Comparison of ENCODE assay signal across 14 cellular contexts in the genomic region with DNA sequence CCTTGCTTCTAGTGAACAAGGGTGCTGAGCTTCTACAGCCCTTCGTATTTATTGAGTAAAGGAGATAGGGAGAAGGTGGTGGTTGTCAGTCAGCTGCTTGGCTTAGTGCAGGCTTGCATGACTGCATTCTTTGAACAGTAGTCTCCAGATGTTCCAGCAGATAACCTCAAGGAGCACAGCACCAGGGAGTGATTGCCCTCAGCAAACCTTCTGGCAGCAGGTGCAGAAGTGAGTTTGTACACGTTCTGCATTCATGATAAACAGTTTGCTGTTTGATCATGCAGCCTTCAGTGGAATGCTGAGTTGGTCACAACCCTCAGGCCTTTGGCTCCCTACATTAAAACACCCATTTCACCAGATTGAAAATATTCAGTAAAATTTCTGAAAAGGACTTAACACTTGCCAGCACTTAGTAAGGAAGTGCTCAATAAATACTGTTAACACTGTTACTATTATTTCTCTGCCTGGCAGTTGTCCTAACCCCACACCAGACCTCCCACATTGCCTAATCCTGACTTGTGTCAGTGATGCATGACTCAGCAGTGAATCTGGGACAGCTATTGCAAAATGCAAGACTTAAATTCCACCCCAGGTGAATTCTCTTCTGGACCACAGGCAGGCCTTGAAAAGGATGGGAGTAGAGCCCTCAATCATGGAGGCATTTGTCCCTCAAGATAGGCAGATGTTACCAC. TPM values are rescaled to one million over a fixed set of nuclear protein-coding genes. Genes with fewer than 3 reads are reported as not detected.
DNase-seq lines count a peak whose midpoint lies in the region; ATAC-seq and TF ChIP-seq lines count a peak whose summit lies in the region.
"Had no signal": no experiment of that assay in that cellular context is flagged by ENCODE, and none has a peak within 500 bp of the region (broad histone marks: within the 10 kb centered on the region; RNA-seq: fewer than 3 reads in every experiment).

No MANE protein-coding gene starts in this region.

- dilution Hi-C loops in IMR-90 (cut with HindIII; ENCODE audit: low sequenced_read_pairs, unreplicated experiment) = no loop called here

- H2BK20ac ChIP-seq in IMR-90 (ENCODE audit: low read depth, low read length) = no peak overlapping the region

- H3K4me3 ChIP-seq in IMR-90 (ENCODE audit: insufficient read depth, low read depth, low read length) = no peak overlapping the region
- H3K4me3 ChIP-seq: smooth muscle cell had no signal

- no peak overlapping the region for H3K56ac ChIP-seq in IMR-90 (ENCODE audit: extremely low read depth, insufficient read depth, low read length)

- no peak overlapping the region for H2BK120ac ChIP-seq in IMR-90 (ENCODE audit: low read depth, low read length)

- ATAC-seq in IMR-90 (ENCODE audit: low read depth) = no peak
- no peak for ATAC-seq in activated T-cell treated with anti-CD3 and anti-CD28 coated beads, Interleukin-2, amount 50 U/mL, for 4 hours

- no peaks in the 10 kb centered on the region for H3K36me3 Mint-ChIP-seq in activated T-cell treated with anti-CD3 and anti-CD28 coated beads, Interleukin-2, amount 50 U/mL, for 4 hours (ENCODE audit: insufficient read depth)
- H3K36me3 Mint-ChIP-seq: CD4-positive, CD25-positive, alpha-beta regulatory T cell had no signal

- no peak overlapping the region for H3K23ac ChIP-seq in IMR-90 (ENCODE audit: low read depth, low read length)

- H3K27ac ChIP-seq in IMR-90 (ENCODE audit: insufficient read depth, low read length) = no peak overlapping the region

- H4K5ac ChIP-seq in IMR-90 (ENCODE audit: low read depth, low read length) = no peak overlapping the region

- no peak overlapping the region for H3K18ac ChIP-seq in IMR-90 (ENCODE audit: low read depth, low read length)

- no peak overlapping the region for H2BK5ac ChIP-seq in IMR-90 (ENCODE audit: low read depth, low read length, poor library complexity, severe bottlenecking)

- intact Hi-C loops in IMR-90 (cut with micrococcal nuclease) = loop anchor here (5.0 kb wide), 1 partner anchor 46 kb away; a partner anchor contains a TSS

- no peak overlapping the region for H4K91ac ChIP-seq in IMR-90 (ENCODE audit: insufficient read depth, low read depth, low read length)

- H3K27me3 ChIP-seq in IMR-90 (ENCODE audit: control insufficient read depth, insufficient read depth, low read length) = no peaks in the 10 kb centered on the region

- H3K9me1 ChIP-seq in IMR-90 (ENCODE audit: insufficient read depth, low read length) = no peaks in the 10 kb centered on the region

- no peak for TF ChIP-seq RAD21 in IMR-90 (IDR thresholded peaks at IDR 0.05; ENCODE audit: low read length)

- peaks cover 10% of the 10 kb centered on the region for H3K4me1 Mint-ChIP-seq in activated T-cell treated with anti-CD3 and anti-CD28 coated beads, Interleukin-2, amount 50 U/mL, for 4 hours (ENCODE audit: low read depth)

- 50% methylated on average over 1 of the region's 2 CpGs; no CpG with 5 or more reads in 1 of the 2 experiments for WGBS in IMR-90 (ENCODE audit: extremely low coverage in 2 of 2, insufficient read length in 1 of 2), 2 experiments

- no peaks in the 10 kb centered on the region for H3K79me1 ChIP-seq in IMR-90 (ENCODE audit: low read depth in 1 of 2, low read length in 2 of 2)

- no peaks in the 10 kb centered on the region for H3K27me3 Mint-ChIP-seq in activated T-cell treated with anti-CD3 and anti-CD28 coated beads, Interleukin-2, amount 50 U/mL, for 4 hours (ENCODE audit: low read depth)

- H2AFZ ChIP-seq in IMR-90 (replicated peaks; ENCODE audit: low read length, poor library complexity) = no peak overlapping the region

- POLR2A ChIA-PET in IMR-90 (lab: Charles Lee; ENCODE audit: unreplicated experiment) = no interaction called here

- no peak overlapping the region for H3K4me3 Mint-ChIP-seq in activated T-cell treated with anti-CD3 and anti-CD28 coated beads, Interleukin-2, amount 50 U/mL, for 4 hours

- H3K14ac ChIP-seq in IMR-90 (replicated peaks; ENCODE audit: low read depth, low read length) = no peak overlapping the region

- H3K4ac ChIP-seq in IMR-90 (ENCODE audit: low read depth, low read length) = no peak overlapping the region

- no peak overlapping the region for H4K8ac ChIP-seq in IMR-90 (ENCODE audit: low read depth in 2 of 2, low read length in 2 of 2)

- in situ Hi-C loops in IMR-90 (cut with MboI; ENCODE audit: low sequenced_read_pairs) = loop anchor here (10.0 kb wide), 1 partner anchor 48 kb away; a partner anchor contains a TSS

- H3K9me3 ChIP-seq in IMR-90 (ENCODE audit: control insufficient read depth, insufficient read depth, low read length) = peaks cover 3% of the 10 kb centered on the region; the same call in 1 of the 2 replicates

- no TSS peak for BruUV-seq in IMR-90 (replicated peaks; lab: Mats Ljungman, UMichigan)

- H2AK9ac ChIP-seq in IMR-90 (replicated peaks; ENCODE audit: low read depth, low read length, poor library complexity) = no peak overlapping the region

- no peaks in the 10 kb centered on the region for H3K4me1 ChIP-seq in IMR-90 (ENCODE audit: control insufficient read depth, insufficient read depth, low read length)

- peak; percentile 70 for DNase-seq in AG08395 (ENCODE audit: low spot score)
- DNase-seq in IMR-90 = peak; percentile 79
- DNase-seq in amniotic epithelial cell (ENCODE audit: low read depth) = peak; percentile 97
- peak; percentile 30 for DNase-seq in kidney glomerular epithelial cell (lab: John Stamatoyannopoulos, UW)
- DNase-seq in GDM1 (lab: John Stamatoyannopoulos, UW) = no peak
- DNase-seq in islet precursor cell = no peak
- no peak for DNase-seq in activated T-cell treated with anti-CD3 and anti-CD28 coated beads, Interleukin-2, amount 50 U/mL, for 4 hours
- no peak for DNase-seq in RPMI8226
- DNase-seq: CD4-positive, CD25-positive, alpha-beta regulatory T cell; midbrain; NCI-H526 treated with DMSO at 0.1 percent for 48 hours had no signal

- TF ChIP-seq CTCF in IMR-90 (conservative IDR thresholded peaks at IDR 0.05; ENCODE audit: low read depth, low read length) = no peak

- no peaks in the 10 kb centered on the region for H4K20me1 ChIP-seq in IMR-90 (ENCODE audit: insufficient read depth, low read length)

- no peak overlapping the region for H2BK15ac ChIP-seq in IMR-90 (ENCODE audit: low read depth, low read length)

- CTCF ChIA-PET in IMR-90 (lab: Yijun Ruan, JAX) = no interaction called here

- peaks cover 14% of the 10 kb centered on the region for H3K9me3 Mint-ChIP-seq in activated T-cell treated with anti-CD3 and anti-CD28 coated beads, Interleukin-2, amount 50 U/mL, for 4 hours

- no peaks in the 10 kb centered on the region for H3K36me3 ChIP-seq in IMR-90 (ENCODE audit: control insufficient read depth, insufficient read depth, low read length)

- H3K9ac ChIP-seq in IMR-90 (ENCODE audit: low read depth, low read length) = no peak overlapping the region

- H2AK5ac ChIP-seq in IMR-90 (ENCODE audit: low read depth, low read length) = no peak overlapping the region

- TF ChIP-seq POLR2A in IMR-90 (IDR thresholded peaks at IDR 0.05; ENCODE audit: low read depth, low read length) = no peak

- no peak overlapping the region for H3K4me2 ChIP-seq in IMR-90 (ENCODE audit: low read depth, low read length)
- H3K4me2 ChIP-seq: smooth muscle cell had no signal

TF ChIP-seq in IMR-90, 13 proteins besides CTCF, POLR2A, EP300 and RAD21:
- no peak for TF ChIP-seq RCOR1 (IDR thresholded peaks at IDR 0.05; ENCODE audit: insufficient replicate concordance, low read length)
- peak; percentile 10; the same call in 1 of the 2 replicates for TF ChIP-seq MAFK (IDR thresholded peaks at IDR 0.05; ENCODE audit: low read depth, low read length)
- no peak for TF ChIP-seq SMC3 (IDR thresholded peaks at IDR 0.05; ENCODE audit: low read depth, low read length)
- peak; percentile 59; the same call in 1 of the 2 replicates for TF ChIP-seq FOS (IDR thresholded peaks at IDR 0.05; ENCODE audit: low read depth, low read length)
- TF ChIP-seq CEBPB (IDR thresholded peaks at IDR 0.05; ENCODE audit: low read depth, low read length) = peak; percentile 92
- peak; percentile 87 for TF ChIP-seq NFE2L2 (IDR thresholded peaks at IDR 0.05; ENCODE audit: low read depth, low read length)

RNA-seq across cellular contexts. Expression of a gene that starts 18.9 kb away (rescaled TPM):
- under 0.01 TPM in 1 of 2 replicates, not detected in the other for total RNA-seq in IMR-90 (2012; rRNA removed)
- 0.03 TPM in 1 of 2 replicates, not detected in the other for polyA plus RNA-seq in IMR-90 (2012; rRNA removed)
- polyA plus RNA-seq in IMR-90 (2012; cell fraction: cytosol; rRNA removed) = 0.01 TPM in 1 of 2 replicates, not detected in the other
- polyA plus RNA-seq in IMR-90 (2012; cell fraction: nucleus; rRNA removed; ENCODE audit: low replicate concordance) = 0.10 and 0.23 TPM in 2 replicates
- total RNA-seq in activated T-cell treated with anti-CD3 and anti-CD28 coated beads, Interleukin-2, amount 50 U/mL, for 4 hours = 1 to 10 TPM; 1.3 to 1.8 (median 1.3) TPM
- total RNA-seq: smooth muscle cell had no signal
- polyA plus RNA-seq: CD4-positive, CD25-positive, alpha-beta regulatory T cell; smooth muscle cell had no signal

RNA-seq across cellular contexts. Expression of a gene that starts 38.5 kb away (rescaled TPM):
- total RNA-seq in IMR-90 (2012; rRNA removed) = not detected in 2 replicates
- polyA plus RNA-seq in IMR-90 (2012; rRNA removed) = not detected in 2 replicates
- not detected in 2 replicates for polyA plus RNA-seq in IMR-90 (2012; cell fraction: cytosol; rRNA removed)
- 0.09 TPM in 1 of 2 replicates, not detected in the other for polyA plus RNA-seq in IMR-90 (2012; cell fraction: nucleus; rRNA removed; ENCODE audit: low replicate concordance)
- not detected for total RNA-seq in activated T-cell treated with anti-CD3 and anti-CD28 coated beads, Interleukin-2, amount 50 U/mL, for 4 hours
- total RNA-seq: CD4-positive, CD25-positive, alpha-beta regulatory T cell; glomerular endothelial cell; smooth muscle cell; T-helper 1 cell treated with Interleukin-12 subunit alpha and Interleukin-12 subunit beta and Interleukin-4 antibody, amounts not matched to agents 30 ng/mL and 1 ng/mL, for 36 hours had no signal
- polyA plus RNA-seq: CD4-positive, CD25-positive, alpha-beta regulatory T cell; smooth muscle cell had no signal

RNA-seq across cellular contexts. Expression of a gene that starts 44.1 kb away (rescaled TPM):
- total RNA-seq in IMR-90 (2012; rRNA removed) = 11.1 and 12.5 TPM in 2 replicates
- polyA plus RNA-seq in IMR-90 (2012; rRNA removed) = 17.3 and 19.6 TPM in 2 replicates
- polyA plus RNA-seq in IMR-90 (2012; cell fraction: cytosol; rRNA removed) = 12.7 and 16.3 TPM in 2 replicates
- 7.9 and 8.3 TPM in 2 replicates for polyA plus RNA-seq in IMR-90 (2012; cell fraction: nucleus; rRNA removed; ENCODE audit: low replicate concordance)
- total RNA-seq in activated T-cell treated with anti-CD3 and anti-CD28 coated beads, Interleukin-2, amount 50 U/mL, for 4 hours = 10 to 100 TPM; 10.8 to 15.9 (median 12.5) TPM

Comparison
In these comparisons a context has a peak if more than half of its experiments do, and no peak if none do; other contexts are left out.
1. DNase-seq: peak in AG08395 (single experiment), IMR-90 (single experiment), amniotic epithelial cell (single experiment) and kidney glomerular epithelial cell (single experiment); none in GDM1 (single experiment), islet precursor cell (single experiment), activated T-cell treated with anti-CD3 and anti-CD28 coated beads, Interleukin-2, amount 50 U/mL, for 4 hours (single experiment) and RPMI8226 (single experiment).